In the genomic region with DNA sequence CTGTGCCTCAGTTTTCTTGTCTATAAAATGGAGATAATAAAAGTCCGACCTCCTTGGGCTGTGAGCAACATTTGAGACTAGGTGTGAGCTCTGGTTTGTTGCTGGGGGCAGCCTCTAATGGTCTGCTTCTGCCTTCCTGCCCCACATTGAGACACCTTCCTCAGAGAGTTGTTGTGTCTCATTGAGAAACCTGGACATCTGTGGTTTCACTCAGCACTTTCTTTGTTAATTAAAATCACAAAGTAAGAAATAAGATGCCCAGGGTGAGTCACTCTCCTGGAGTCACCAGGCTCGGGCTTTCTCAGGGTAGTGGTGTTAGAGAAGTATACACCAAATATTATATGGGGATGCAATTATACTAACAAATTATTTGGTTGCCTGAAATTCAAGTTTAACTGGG, we compare ENCODE assay signal across 21 cellular contexts.
DNase-seq lines count a peak whose midpoint lies in the region; ATAC-seq and TF ChIP-seq lines count a peak whose summit lies in the region.
"Had no signal": no experiment of that assay in that cellular context is flagged by ENCODE, and none has a peak within 500 bp of the region (broad histone marks: within the 10 kb centered on the region; RNA-seq: fewer than 3 reads in every experiment).

No MANE protein-coding gene starts in this region.

- TF ChIP-seq CTCF in brain (conservative IDR thresholded peaks at IDR 0.05) (no peak), GM10248 (IDR thresholded peaks at IDR 0.05; ENCODE audit: control extremely low read depth, extremely low read depth, low read depth, missing control alignments) (no peak)

- H3K27ac ChIP-seq in BLaER1 treated with 17β-estradiol and CSF1 and Interleukin-3, amounts not matched to agents 10 nM and 100 nM, result peak overlapping the region in 6 of 11 experiments; percentile 23 to 81 (median 74); a peak in 7 of 22 replicates
- H3K27ac ChIP-seq: heart right ventricle, neutrophil had no signal

- DNase-seq in LHCN-M2 (ENCODE audit: low read depth), result peak; percentile 51
- peak; percentile 55 for DNase-seq in kidney tubule cell (ENCODE audit: low spot score)
- no peak for DNase-seq in GM10248 (ENCODE audit: extremely low spot score)
- DNase-seq in stimulated activated naive CD8-positive, alpha-beta T cell treated with anti-CD3 and anti-CD28 coated beads, Interleukin-15, Interleukin-2, amounts not matched to agents 100 U/mL and 50 U/mL, for 24 hours, result no peak
- no peak for DNase-seq in UCSD-AML1 (lab: John Stamatoyannopoulos, UW; ENCODE audit: unreplicated experiment)
- DNase-seq in NCI-H82 (lab: John Stamatoyannopoulos, UW), result no peak
- DNase-seq: activated CD4-positive, alpha-beta memory T cell treated with anti-CD3 and anti-CD28 coated beads, Interleukin-2, amount 10 ng/mL, durations not matched to agents 7 days and 5 days; activated naive CD8-positive, alpha-beta T cell treated with anti-CD3 and anti-CD28 coated beads, Interleukin-2, amount 50 U/mL, for 24 hours; activated T-cell treated with anti-CD3 and anti-CD28 coated beads, Interleukin-2, amount 50 U/mL, for 72 hours; BE2C; DMS153; heart right ventricle; kidney; NCI-H1048; NCI-H2081 treated with DMSO at 0.1 percent for 48 hours; NCI-H526 treated with DMSO at 0.1 percent for 48 hours; right cardiac atrium had no signal

- peaks cover 0 to 9% (median 0%) of the 10 kb centered on the region in 11 experiments; a peak in 2 of 22 replicates for H3K9me3 ChIP-seq in BLaER1 treated with 17β-estradiol and CSF1 and Interleukin-3, amounts not matched to agents 10 nM and 100 nM (replicated peaks in 1 of 11)
- H3K9me3 ChIP-seq: BE2C, heart right ventricle, neutrophil had no signal

- H3K27ac Mint-ChIP-seq in brain, result peak overlapping the region in 4 of 5 experiments; percentile 45 to 89 (median 81)
- H3K27ac Mint-ChIP-seq: activated CD4-positive, alpha-beta memory T cell treated with anti-CD3 and anti-CD28 coated beads, Interleukin-2, amount 10 ng/mL, durations not matched to agents 7 days and 5 days; activated naive CD8-positive, alpha-beta T cell treated with anti-CD3 and anti-CD28 coated beads, Interleukin-2, amount 50 U/mL, for 24 hours; activated T-cell treated with anti-CD3 and anti-CD28 coated beads, Interleukin-2, amount 50 U/mL, for 72 hours had no signal

- H4K20me1 ChIP-seq in BLaER1 treated with 17β-estradiol and CSF1 and Interleukin-3, amounts not matched to agents 10 nM and 100 nM, result no peaks in the 10 kb centered on the region

- no peaks in the 10 kb centered on the region for H3K36me3 Mint-ChIP-seq in brain

- H3K4me2 ChIP-seq in BLaER1 treated with 17β-estradiol and CSF1 and Interleukin-3, amounts not matched to agents 10 nM and 100 nM, result peak overlapping the region; percentile 68 to 89 (median 81); a peak in 20 of 22 replicates

- peaks cover 28 to 53% (median 46%) of the 10 kb centered on the region in 10 experiments for H3K4me1 ChIP-seq in BLaER1 treated with 17β-estradiol and CSF1 and Interleukin-3, amounts not matched to agents 10 nM and 100 nM
- H3K4me1 ChIP-seq: BE2C, heart right ventricle had no signal

- no peaks in the 10 kb centered on the region for H3K36me3 ChIP-seq in BLaER1 treated with 17β-estradiol and CSF1 and Interleukin-3, amounts not matched to agents 10 nM and 100 nM
- H3K36me3 ChIP-seq: BE2C, heart right ventricle, neutrophil had no signal

- CTCF ChIA-PET in GM10248 (lab: Yijun Ruan, JAX), result no interaction called here

- H3K9me3 Mint-ChIP-seq in brain, result peaks cover 0 to 3% (median 0%) of the 10 kb centered on the region in 5 experiments
- H3K9me3 Mint-ChIP-seq: activated naive CD8-positive, alpha-beta T cell treated with anti-CD3 and anti-CD28 coated beads, Interleukin-2, amount 50 U/mL, for 24 hours had no signal

- H3K4me3 Mint-ChIP-seq in brain, result no peak overlapping the region
- H3K4me3 Mint-ChIP-seq: activated CD4-positive, alpha-beta memory T cell treated with anti-CD3 and anti-CD28 coated beads, Interleukin-2, amount 10 ng/mL, durations not matched to agents 7 days and 5 days; activated naive CD8-positive, alpha-beta T cell treated with anti-CD3 and anti-CD28 coated beads, Interleukin-2, amount 50 U/mL, for 24 hours; activated T-cell treated with anti-CD3 and anti-CD28 coated beads, Interleukin-2, amount 50 U/mL, for 72 hours had no signal

- H3K4me3 ChIP-seq in BLaER1 treated with 17β-estradiol and CSF1 and Interleukin-3, amounts not matched to agents 10 nM and 100 nM, result no peak overlapping the region
- H3K4me3 ChIP-seq: heart right ventricle had no signal

- H3K4me1 Mint-ChIP-seq in brain, result peaks cover 80% of the 10 kb centered on the region
- H3K4me1 Mint-ChIP-seq: activated CD4-positive, alpha-beta memory T cell treated with anti-CD3 and anti-CD28 coated beads, Interleukin-2, amount 10 ng/mL, durations not matched to agents 7 days and 5 days; activated naive CD8-positive, alpha-beta T cell treated with anti-CD3 and anti-CD28 coated beads, Interleukin-2, amount 50 U/mL, for 24 hours had no signal

- no peaks in the 10 kb centered on the region for H3K27me3 Mint-ChIP-seq in brain
- H3K27me3 Mint-ChIP-seq: activated CD4-positive, alpha-beta memory T cell treated with anti-CD3 and anti-CD28 coated beads, Interleukin-2, amount 10 ng/mL, durations not matched to agents 7 days and 5 days; activated naive CD8-positive, alpha-beta T cell treated with anti-CD3 and anti-CD28 coated beads, Interleukin-2, amount 50 U/mL, for 24 hours had no signal

- no peaks in the 10 kb centered on the region for H3K27me3 ChIP-seq in BLaER1 treated with 17β-estradiol and CSF1 and Interleukin-3, amounts not matched to agents 10 nM and 100 nM
- H3K27me3 ChIP-seq: BE2C, neutrophil had no signal

- no peak overlapping the region for H3K9ac ChIP-seq in BLaER1 treated with 17β-estradiol and CSF1 and Interleukin-3, amounts not matched to agents 10 nM and 100 nM

- POLR2A ChIA-PET in GM10248 (lab: Yijun Ruan, JAX), result no interaction called here

- ATAC-seq in stimulated activated naive CD8-positive, alpha-beta T cell treated with anti-CD3 and anti-CD28 coated beads, Interleukin-15, Interleukin-2, amounts not matched to agents 100 U/mL and 50 U/mL, for 24 hours, result no peak
- ATAC-seq: activated naive CD8-positive, alpha-beta T cell treated with anti-CD3 and anti-CD28 coated beads, Interleukin-2, amount 50 U/mL, for 24 hours; activated T-cell treated with anti-CD3 and anti-CD28 coated beads, Interleukin-2, amount 50 U/mL, for 72 hours; heart right ventricle; Panc1; right cardiac atrium had no signal

Comparison
In these comparisons a context has a peak if more than half of its experiments do, and no peak if none do; other contexts are left out.
1. DNase-seq: peak in LHCN-M2 (single experiment) and kidney tubule cell (single experiment); none in GM10248 (single experiment), stimulated activated naive CD8-positive, alpha-beta T cell treated with anti-CD3 and anti-CD28 coated beads, Interleukin-15, Interleukin-2, amounts not matched to agents 100 U/mL and 50 U/mL, for 24 hours (single experiment), UCSD-AML1 (single experiment) and NCI-H82 (single experiment).